In genomic region chr9:129007035-129007765, GRCh38 we compare ENCODE assay signal across 8 cellular contexts. TPM values are rescaled to one million over a fixed set of nuclear protein-coding genes. Genes with fewer than 3 reads are reported as not detected.
DNase-seq lines count a peak whose midpoint lies in the region; ATAC-seq and TF ChIP-seq lines count a peak whose summit lies in the region.

No MANE protein-coding gene starts in this region.

- H3K4me1 Mint-ChIP-seq in Caco-2 (ENCODE audit: low read depth, unreplicated experiment) (no peaks in the 10 kb centered on the region), glutamatergic neuron (ENCODE audit: low read depth, unreplicated experiment) (peaks cover 28% of the 10 kb centered on the region)
- no peaks in the 10 kb centered on the region for H3K4me1 Mint-ChIP-seq in natural killer cell treated with Interleukin-12 subunit alpha and Interleukin-12 subunit beta and Interleukin-15 and Interleukin-18, amount 100 ng/mL, for 72 hours (ENCODE audit: low read depth in 2 of 2)

- H3K4me3 ChIP-seq in Caco-2 (ENCODE audit: low read depth, low read length) (no peak overlapping the region), rectal smooth muscle tissue (ENCODE audit: low read length) (no peak overlapping the region)

- H3K4me1 ChIP-seq in Caco-2: no peaks in the 10 kb centered on the region
- peaks cover 3% of the 10 kb centered on the region for H3K4me1 ChIP-seq in rectal smooth muscle tissue (ENCODE audit: control insufficient read depth, insufficient read depth, low read length)

- H3K27me3 Mint-ChIP-seq in Caco-2 (ENCODE audit: insufficient read depth, unreplicated experiment) (no peaks in the 10 kb centered on the region), glutamatergic neuron (ENCODE audit: unreplicated experiment) (peaks cover 22% of the 10 kb centered on the region)
- no peaks in the 10 kb centered on the region for H3K27me3 Mint-ChIP-seq in natural killer cell treated with Interleukin-12 subunit alpha and Interleukin-12 subunit beta and Interleukin-15 and Interleukin-18, amount 100 ng/mL, for 72 hours

- CTCF ChIA-PET in Caco-2 (lab: Charles Lee): interaction anchor here (0.5 to 3.1 kb wide), 2 partner anchors 13 to 22 kb away, joined by 4 to 10 read pairs; partner anchors contain the start of gene SH3GLB2
- CTCF ChIA-PET in RWPE1 (lab: Yijun Ruan, JAX): interaction anchor here (0.5 to 1.8 kb wide), 10 partner anchors 11 to 365 kb away, joined by 3 to 7 read pairs (median 4); no protein-coding TSS in a partner anchor

- ATAC-seq in natural killer cell treated with Interleukin-12 subunit alpha and Interleukin-12 subunit beta and Interleukin-15 and Interleukin-18, amount 100 ng/mL, for 72 hours: no peak
- ATAC-seq in activated CD4-positive, CD25-positive, alpha-beta regulatory T cell treated with anti-CD3 and anti-CD28 coated beads, Interleukin-2, amount 50 U/mL, for 24 hours: no peak
- ATAC-seq in GM21447 (IDR thresholded peaks at IDR 0.05; ENCODE audit: unreplicated experiment): no peak

- intact Hi-C loops in Caco-2 (cut with micrococcal nuclease; ENCODE audit: unreplicated experiment): loop anchor here (2.0 kb wide), 1 partner anchor 22 kb away; the partner anchor contains the start of gene SH3GLB2

- H3K9me3 Mint-ChIP-seq in Caco-2 (ENCODE audit: unreplicated experiment) (no peaks in the 10 kb centered on the region), glutamatergic neuron (ENCODE audit: unreplicated experiment) (peaks cover 22% of the 10 kb centered on the region)
- H3K9me3 Mint-ChIP-seq in natural killer cell treated with Interleukin-12 subunit alpha and Interleukin-12 subunit beta and Interleukin-15 and Interleukin-18, amount 100 ng/mL, for 72 hours: no peaks in the 10 kb centered on the region

- no TSS peak for BruUV-seq in Caco-2 (replicated peaks; lab: Mats Ljungman, UMichigan)

- H3K36me3 ChIP-seq in Caco-2 (ENCODE audit: control insufficient read depth, insufficient read depth, low read length): peaks cover 2% of the 10 kb centered on the region
- H3K36me3 ChIP-seq in rectal smooth muscle tissue (ENCODE audit: control insufficient read depth, insufficient read depth, low read length): peaks cover 37% of the 10 kb centered on the region

- H3K36me3 Mint-ChIP-seq in Caco-2 (ENCODE audit: insufficient read depth, unreplicated experiment) (peaks cover 77% of the 10 kb centered on the region), glutamatergic neuron (ENCODE audit: unreplicated experiment) (no peaks in the 10 kb centered on the region)
- H3K36me3 Mint-ChIP-seq in natural killer cell treated with Interleukin-12 subunit alpha and Interleukin-12 subunit beta and Interleukin-15 and Interleukin-18, amount 100 ng/mL, for 72 hours: peaks cover 4% of the 10 kb centered on the region

- no peak for DNase-seq in Caco-2
- no peak for DNase-seq in RWPE1 (ENCODE audit: low spot score)
- DNase-seq in glutamatergic neuron: peak; percentile 80
- no peak for DNase-seq in natural killer cell treated with Interleukin-12 subunit alpha and Interleukin-12 subunit beta and Interleukin-15 and Interleukin-18, amount 100 ng/mL, for 72 hours (ENCODE audit: low spot score)
- DNase-seq in COLO668 (lab: John Stamatoyannopoulos, UW; ENCODE audit: unreplicated experiment): no peak

- H3K27me3 ChIP-seq in Caco-2 (replicated peaks; ENCODE audit: control insufficient read depth, insufficient read depth, low read length) (no peaks in the 10 kb centered on the region), rectal smooth muscle tissue (ENCODE audit: control insufficient read depth, insufficient read depth, low read length) (no peaks in the 10 kb centered on the region)

- POLR2A ChIA-PET in Caco-2 (lab: Charles Lee) (no interaction called here), RWPE1 (lab: Yijun Ruan, JAX; ENCODE audit: low non-redundant PET) (interaction anchor here (0.8 kb wide), 1 partner anchor 29 kb away, joined by 4 read pairs; the partner anchor contains the start of gene MIGA2)

- no peak overlapping the region for H3K9ac ChIP-seq in rectal smooth muscle tissue (ENCODE audit: low read length)

- TF ChIP-seq CTCF in Caco-2 (IDR thresholded peaks at IDR 0.05; ENCODE audit: insufficient read depth in 1 of 2, low read depth in 1 of 2, low read length in 1 of 2, severe bottlenecking in 1 of 2, unreplicated experiment in 1 of 2) (no peak), RWPE1 (conservative IDR thresholded peaks at IDR 0.05; ENCODE audit: low read depth) (peak; percentile 67), glutamatergic neuron (IDR thresholded peaks at IDR 0.05; ENCODE audit: partially characterized antibody, unreplicated experiment) (peak; percentile 37)

- H3K9me3 ChIP-seq in Caco-2: no peaks in the 10 kb centered on the region

- H3K27ac Mint-ChIP-seq in Caco-2 (ENCODE audit: unreplicated experiment): peak overlapping the region; percentile 78
- H3K27ac Mint-ChIP-seq in glutamatergic neuron (ENCODE audit: unreplicated experiment): peak overlapping the region; percentile 82
- no peak overlapping the region for H3K27ac Mint-ChIP-seq in natural killer cell treated with Interleukin-12 subunit alpha and Interleukin-12 subunit beta and Interleukin-15 and Interleukin-18, amount 100 ng/mL, for 72 hours

- H3K27ac ChIP-seq in RWPE1 (peak overlapping the region; percentile 58), rectal smooth muscle tissue (ENCODE audit: low read depth, low read length) (peak overlapping the region; percentile 32)

- H3K4me3 Mint-ChIP-seq in Caco-2 (ENCODE audit: unreplicated experiment): no peak overlapping the region
- peak overlapping the region; percentile 52 for H3K4me3 Mint-ChIP-seq in glutamatergic neuron (ENCODE audit: unreplicated experiment)
- no peak overlapping the region for H3K4me3 Mint-ChIP-seq in natural killer cell treated with Interleukin-12 subunit alpha and Interleukin-12 subunit beta and Interleukin-15 and Interleukin-18, amount 100 ng/mL, for 72 hours

RNA-seq across cellular contexts. Expression of gene SH3GLB2, which starts 20.9 kb away (rescaled TPM):
- total RNA-seq in Caco-2 (2022) (64.2 and 66.7 TPM in 2 replicates), glutamatergic neuron (ENCODE audit: unreplicated experiment) (143 TPM)
- total RNA-seq in natural killer cell treated with Interleukin-12 subunit alpha and Interleukin-12 subunit beta and Interleukin-15 and Interleukin-18, amount 100 ng/mL, for 72 hours: 10 to 100 TPM; 57.8 to 99.0 TPM

RNA-seq across cellular contexts. Expression of gene MIGA2, which starts 29.2 kb away (rescaled TPM):
- total RNA-seq in Caco-2 (2022) (25.1 and 34.8 TPM in 2 replicates), glutamatergic neuron (ENCODE audit: unreplicated experiment) (40.2 TPM)
- 10 to 100 TPM; 42.4 to 82.6 TPM for total RNA-seq in natural killer cell treated with Interleukin-12 subunit alpha and Interleukin-12 subunit beta and Interleukin-15 and Interleukin-18, amount 100 ng/mL, for 72 hours

RNA-seq across cellular contexts. Expression of gene NUP188, which starts 59.7 kb away (rescaled TPM):
- total RNA-seq in Caco-2 (2022) (80.9 and 85.7 TPM in 2 replicates), glutamatergic neuron (ENCODE audit: unreplicated experiment) (63.6 TPM)
- 100 to 1,000 TPM; 103 to 143 TPM for total RNA-seq in natural killer cell treated with Interleukin-12 subunit alpha and Interleukin-12 subunit beta and Interleukin-15 and Interleukin-18, amount 100 ng/mL, for 72 hours

RNA-seq across cellular contexts. Expression of gene DOLK, which starts 59.8 kb away (rescaled TPM):
- total RNA-seq in Caco-2 (2022) (25.9 and 27.2 TPM in 2 replicates), glutamatergic neuron (ENCODE audit: unreplicated experiment) (16.6 TPM)
- 10 to 100 TPM in 1 of 2 donors, 1 to 10 TPM in 1; 8.7 to 11.5 TPM for total RNA-seq in natural killer cell treated with Interleukin-12 subunit alpha and Interleukin-12 subunit beta and Interleukin-15 and Interleukin-18, amount 100 ng/mL, for 72 hours

Comparison
In these comparisons a context has a peak if more than half of its experiments do, and no peak if none do; other contexts are left out.
1. H3K27ac Mint-ChIP-seq: peak in Caco-2 (single experiment) and glutamatergic neuron (single experiment); none in natural killer cell treated with Interleukin-12 subunit alpha and Interleukin-12 subunit beta and Interleukin-15 and Interleukin-18, amount 100 ng/mL, for 72 hours (0 of 2).
2. CTCF ChIP-seq: peak in RWPE1 (single experiment) and glutamatergic neuron (single experiment); none in Caco-2 (0 of 2).